17 cellular contexts compared by ENCODE assay signal in the genomic region with DNA sequence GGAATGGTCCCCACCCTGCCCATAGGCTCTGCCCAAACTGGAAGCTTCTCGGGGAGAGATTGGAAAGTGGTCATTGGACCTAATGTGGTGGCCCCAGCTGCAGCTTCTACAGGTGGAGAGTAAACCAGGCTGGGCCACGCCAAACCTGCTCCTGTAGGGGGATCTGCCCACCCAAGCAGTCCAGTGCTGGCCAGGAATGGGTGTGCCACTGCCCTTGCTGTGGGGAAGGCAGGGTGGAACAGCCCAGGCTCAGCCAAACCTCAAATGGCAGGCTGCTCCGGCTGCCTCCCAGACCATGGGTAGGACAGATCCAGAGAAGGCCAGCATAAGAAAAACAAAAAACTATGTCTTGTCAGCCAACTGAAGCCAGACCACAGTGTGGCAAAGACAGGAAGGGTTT.
"Had no signal": no experiment of that assay in that cellular context is flagged by ENCODE, and none has a peak within 500 bp of the region (broad histone marks: within the 10 kb centered on the region; RNA-seq: fewer than 3 reads in every experiment).

No MANE protein-coding gene starts in this region.

- H3K36me3 ChIP-seq: ascending aorta, cardiac muscle cell, gastroesophageal sphincter, pancreas, tibial artery had no signal

- H3K27ac ChIP-seq: ascending aorta, cardiac muscle cell, gastroesophageal sphincter, pancreas, tibial artery had no signal

- FAIRE-seq: colon, keratinocyte, pancreas had no signal

- ATAC-seq: activated naive CD8-positive, alpha-beta T cell treated with anti-CD3 and anti-CD28 coated beads, Interleukin-2, amount 50 U/mL, for 24 hours; gastroesophageal sphincter; left ventricle myocardium superior; pancreas; stimulated activated memory B cell treated with anti-CD40 and anti-IgM and Interleukin-4, amounts not matched to agents 10 μg/mL and 1 μg/mL and 100 μg/mL, for 72 hours; WTC11 had no signal

- DNase-seq: activated CD4-positive, alpha-beta T cell treated with anti-CD3 and anti-CD28 coated beads, Interleukin-2, amount 10 ng/mL, durations not matched to agents 7 days and 5 days; activated CD8-positive, alpha-beta memory T cell treated with anti-CD3 and anti-CD28 coated beads for 24 hours; activated naive CD4-positive, alpha-beta T cell treated with Interleukin-2 at 50 U/mL for 16 hours; activated naive CD8-positive, alpha-beta T cell treated with anti-CD3 and anti-CD28 coated beads, Interleukin-2, amount 50 U/mL, for 24 hours; effector CD4-positive, alpha-beta T cell; left ventricle myocardium superior; pancreas; T-helper 1 cell; tibial artery had no signal

- H3K27ac Mint-ChIP-seq: activated CD4-positive, alpha-beta T cell treated with anti-CD3 and anti-CD28 coated beads, Interleukin-2, amount 10 ng/mL, durations not matched to agents 7 days and 5 days; activated naive CD8-positive, alpha-beta T cell treated with anti-CD3 and anti-CD28 coated beads, Interleukin-2, amount 50 U/mL, for 24 hours; stimulated activated memory B cell treated with anti-CD40 and anti-IgM and Interleukin-4, amounts not matched to agents 10 μg/mL and 1 μg/mL and 100 μg/mL, for 72 hours; WTC11 had no signal

- H3K4me1 ChIP-seq: ascending aorta had no signal

- H3K27me3 ChIP-seq: ascending aorta, cardiac muscle cell, gastroesophageal sphincter, pancreas, tibial artery had no signal

- H3K9me3 Mint-ChIP-seq: activated CD4-positive, alpha-beta T cell treated with anti-CD3 and anti-CD28 coated beads, Interleukin-2, amount 10 ng/mL, durations not matched to agents 7 days and 5 days; activated naive CD8-positive, alpha-beta T cell treated with anti-CD3 and anti-CD28 coated beads, Interleukin-2, amount 50 U/mL, for 24 hours; stimulated activated memory B cell treated with anti-CD40 and anti-IgM and Interleukin-4, amounts not matched to agents 10 μg/mL and 1 μg/mL and 100 μg/mL, for 72 hours; WTC11 had no signal

- H3K27me3 Mint-ChIP-seq: stimulated activated memory B cell treated with anti-CD40 and anti-IgM and Interleukin-4, amounts not matched to agents 10 μg/mL and 1 μg/mL and 100 μg/mL, for 72 hours had no signal

- H3K4me3 Mint-ChIP-seq: activated CD4-positive, alpha-beta T cell treated with anti-CD3 and anti-CD28 coated beads, Interleukin-2, amount 10 ng/mL, durations not matched to agents 7 days and 5 days; activated naive CD8-positive, alpha-beta T cell treated with anti-CD3 and anti-CD28 coated beads, Interleukin-2, amount 50 U/mL, for 24 hours; stimulated activated memory B cell treated with anti-CD40 and anti-IgM and Interleukin-4, amounts not matched to agents 10 μg/mL and 1 μg/mL and 100 μg/mL, for 72 hours; WTC11 had no signal

- H3K36me3 Mint-ChIP-seq: stimulated activated memory B cell treated with anti-CD40 and anti-IgM and Interleukin-4, amounts not matched to agents 10 μg/mL and 1 μg/mL and 100 μg/mL, for 72 hours; WTC11 had no signal

- H3K9me3 ChIP-seq: ascending aorta, gastroesophageal sphincter, pancreas, tibial artery had no signal

- H3K4me3 ChIP-seq: ascending aorta, cardiac muscle cell, gastroesophageal sphincter, pancreas, skin epidermis, tibial artery had no signal
